ENCODE assay signal across 26 cellular contexts in the genomic region with DNA sequence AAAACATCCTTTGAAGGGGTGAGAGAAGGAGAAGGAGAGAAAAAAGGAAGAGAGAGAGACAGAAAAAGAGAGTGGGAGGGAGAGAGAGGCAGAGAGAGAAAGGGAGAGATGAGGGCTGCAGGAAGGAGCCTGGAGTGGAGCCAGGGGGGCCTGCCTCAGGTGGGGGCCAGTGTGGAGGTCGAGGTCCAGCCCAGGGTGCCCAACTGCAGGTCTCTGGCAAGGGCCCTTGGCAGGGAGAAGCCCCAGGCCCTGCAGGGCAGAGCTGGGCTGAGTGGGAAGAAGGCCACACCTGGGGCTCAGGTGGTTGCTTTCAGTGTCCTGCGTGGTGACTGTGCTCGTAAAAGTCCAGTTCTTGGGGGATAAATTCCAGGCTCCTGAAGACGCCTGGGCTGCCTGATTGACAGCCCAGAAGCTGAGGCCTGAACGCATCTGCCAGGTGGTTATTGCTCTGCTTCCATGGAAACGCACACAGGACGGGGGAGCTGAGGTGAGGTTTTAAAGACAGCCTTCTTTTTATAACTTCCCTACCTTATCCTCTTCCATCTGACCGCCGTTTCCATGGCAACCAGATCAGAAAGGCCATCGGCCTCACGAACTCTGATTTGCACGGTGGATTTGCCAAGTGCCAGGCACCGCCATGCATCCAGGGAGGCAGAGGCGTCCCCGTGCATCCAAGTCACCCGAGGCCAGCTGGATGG.
A peak's percentile ranks its signal among the peaks of the same experiment; 100 is the strongest.
DNase-seq lines count a peak whose midpoint lies in the region; ATAC-seq and TF ChIP-seq lines count a peak whose summit lies in the region.
"Had no signal": no experiment of that assay in that cellular context is flagged by ENCODE, and none has a peak within 500 bp of the region (broad histone marks: within the 10 kb centered on the region; RNA-seq: fewer than 3 reads in every experiment).

No MANE protein-coding gene starts in this region.

- no peaks in the 10 kb centered on the region for H3K36me3 ChIP-seq in brain microvascular endothelial cell (replicated peaks)
- H3K36me3 ChIP-seq: prostate gland, thoracic aorta had no signal

- in situ Hi-C loops in KBM-7 (cut with MboI; ENCODE audit: low pct_unique_long_range_greater_than_20kb, low sequenced_read_pairs) (no loop called here), brain microvascular endothelial cell (cut with HindIII; ENCODE audit: low pct_ligation_motif_present, low sequenced_read_pairs) (no loop called here)

- H3K27ac Mint-ChIP-seq in endothelial cell (ENCODE audit: unreplicated experiment) = peak overlapping the region; percentile 9
- H3K27ac Mint-ChIP-seq: activated CD4-positive, alpha-beta T cell treated with anti-CD3 and anti-CD28 coated beads for 36 hours; activated naive CD4-positive, alpha-beta T cell treated with anti-CD3 and anti-CD28 coated beads for 36 hours; HFFc6 had no signal

- H3K27ac ChIP-seq in brain microvascular endothelial cell = no peak overlapping the region
- H3K27ac ChIP-seq: prostate gland, skin epidermis, thoracic aorta had no signal

- H3K4me1 Mint-ChIP-seq in endothelial cell (ENCODE audit: unreplicated experiment) = peaks cover 13% of the 10 kb centered on the region
- H3K4me1 Mint-ChIP-seq: activated CD4-positive, alpha-beta T cell treated with anti-CD3 and anti-CD28 coated beads for 36 hours; naive thymus-derived CD8-positive, alpha-beta T cell had no signal

- H3K4me3 ChIP-seq in brain microvascular endothelial cell (ENCODE audit: low read depth, low read length) = no peak overlapping the region
- H3K4me3 ChIP-seq: prostate gland, skin epidermis, thoracic aorta had no signal

- H3K27me3 ChIP-seq in brain microvascular endothelial cell (replicated peaks) = no peaks in the 10 kb centered on the region

- no peak for TF ChIP-seq CTCF in endothelial cell (IDR thresholded peaks at IDR 0.05; ENCODE audit: unreplicated experiment)
- TF ChIP-seq CTCF in brain microvascular endothelial cell (IDR thresholded peaks at IDR 0.05; ENCODE audit: low read depth, low read length, missing control alignments) = no peak

- DNase-seq in KBM-7 (peak; percentile 7), NCI-H2227 (lab: John Stamatoyannopoulos, UW; ENCODE audit: unreplicated experiment) (peak; percentile 66), endothelial cell (ENCODE audit: low spot score) (no peak), retina (peak; percentile 49), brain microvascular endothelial cell (no peak), cerebellar nuclear complex (lab: John Stamatoyannopoulos, UW) (no peak)
- DNase-seq: activated CD4-positive, alpha-beta T cell treated with anti-CD3 and anti-CD28 coated beads for 36 hours; activated naive CD4-positive, alpha-beta T cell treated with anti-CD3 and anti-CD28 coated beads for 36 hours; activated T-cell treated with anti-CD3 and anti-CD28 coated beads, Interleukin-2, amount 50 U/mL, for 48 hours; AML-193; amniotic stem cell; cortex of kidney; HFFc6; Kasumi-1; left cardiac atrium; naive thymus-derived CD8-positive, alpha-beta T cell; NCI-H1048; NCI-H2081 treated with DMSO at 0.1 percent for 48 hours; NCI-H69; SHP77; stimulated activated CD4-positive, alpha-beta T cell treated with anti-CD3 and anti-CD28 coated beads, Interleukin-2, amount 100 ng/mL, for 24 hours; stimulated activated naive CD4-positive, alpha-beta T cell treated with Interleukin-2 at 50 U/mL for 16 hours had no signal

- H3K27me3 Mint-ChIP-seq in endothelial cell (ENCODE audit: unreplicated experiment) = peaks cover 9% of the 10 kb centered on the region

- no peak for ATAC-seq in GM18511 (IDR thresholded peaks at IDR 0.05; ENCODE audit: unreplicated experiment)
- ATAC-seq: activated CD4-positive, alpha-beta T cell treated with anti-CD3 and anti-CD28 coated beads for 36 hours; left cardiac atrium; naive thymus-derived CD8-positive, alpha-beta T cell had no signal

- H3K9me3 Mint-ChIP-seq in endothelial cell (ENCODE audit: unreplicated experiment) = no peaks in the 10 kb centered on the region
- H3K9me3 Mint-ChIP-seq: activated naive CD4-positive, alpha-beta T cell treated with anti-CD3 and anti-CD28 coated beads for 36 hours had no signal

- H3K4me3 Mint-ChIP-seq in endothelial cell (ENCODE audit: unreplicated experiment) = no peak overlapping the region
- H3K4me3 Mint-ChIP-seq: activated CD4-positive, alpha-beta T cell treated with anti-CD3 and anti-CD28 coated beads for 36 hours; activated naive CD4-positive, alpha-beta T cell treated with anti-CD3 and anti-CD28 coated beads for 36 hours; HFFc6; naive thymus-derived CD8-positive, alpha-beta T cell had no signal

- peaks cover 25% of the 10 kb centered on the region for H3K36me3 Mint-ChIP-seq in endothelial cell (ENCODE audit: low read depth, unreplicated experiment)
- H3K36me3 Mint-ChIP-seq: naive thymus-derived CD8-positive, alpha-beta T cell had no signal

Comparison
In these comparisons a context has a peak if more than half of its experiments do, and no peak if none do; other contexts are left out.
1. DNase-seq: peak in KBM-7 (single experiment), NCI-H2227 (single experiment) and retina (single experiment); none in endothelial cell (single experiment), brain microvascular endothelial cell (single experiment) and cerebellar nuclear complex (0 of 2).